In genomic region chr4:119667802-119668201, GRCh38 we compare ENCODE assay signal across 16 cellular contexts. TPM values are rescaled to one million over a fixed set of nuclear protein-coding genes. Genes with fewer than 3 reads are reported as not detected.
"Had no signal": no experiment of that assay in that cellular context is flagged by ENCODE, and none has a peak within 500 bp of the region (broad histone marks: within the 10 kb centered on the region; RNA-seq: fewer than 3 reads in every experiment).

No MANE protein-coding gene starts in this region.

- H3K4me3 ChIP-seq: lung, mucosa of descending colon, psoas muscle, upper lobe of left lung had no signal

- H3K27ac Mint-ChIP-seq: activated CD4-positive, alpha-beta memory T cell treated with anti-CD3 and anti-CD28 coated beads, Interleukin-2, amount 10 ng/mL, durations not matched to agents 7 days and 5 days; activated naive CD8-positive, alpha-beta T cell treated with anti-CD3 and anti-CD28 coated beads for 36 hours; effector memory CD8-positive, alpha-beta T cell; natural killer cell treated with Interleukin-12 subunit alpha and Interleukin-12 subunit beta and Interleukin-15 and Interleukin-18, amount 100 ng/mL, for 72 hours had no signal

- H3K4me1 ChIP-seq: psoas muscle had no signal

- H3K36me3 Mint-ChIP-seq: activated naive CD8-positive, alpha-beta T cell treated with anti-CD3 and anti-CD28 coated beads for 36 hours; natural killer cell treated with Interleukin-12 subunit alpha and Interleukin-12 subunit beta and Interleukin-15 and Interleukin-18, amount 100 ng/mL, for 72 hours had no signal

- H3K4me1 Mint-ChIP-seq: activated naive CD8-positive, alpha-beta T cell treated with anti-CD3 and anti-CD28 coated beads for 36 hours had no signal

- H3K9me3 Mint-ChIP-seq: activated CD4-positive, alpha-beta memory T cell treated with anti-CD3 and anti-CD28 coated beads, Interleukin-2, amount 10 ng/mL, durations not matched to agents 7 days and 5 days; activated naive CD8-positive, alpha-beta T cell treated with anti-CD3 and anti-CD28 coated beads for 36 hours; effector memory CD8-positive, alpha-beta T cell; natural killer cell treated with Interleukin-12 subunit alpha and Interleukin-12 subunit beta and Interleukin-15 and Interleukin-18, amount 100 ng/mL, for 72 hours had no signal

- H3K27me3 ChIP-seq: brain microvascular endothelial cell, upper lobe of left lung had no signal

- H3K4me3 Mint-ChIP-seq: activated CD4-positive, alpha-beta memory T cell treated with anti-CD3 and anti-CD28 coated beads, Interleukin-2, amount 10 ng/mL, durations not matched to agents 7 days and 5 days; activated naive CD8-positive, alpha-beta T cell treated with anti-CD3 and anti-CD28 coated beads for 36 hours; effector memory CD8-positive, alpha-beta T cell; natural killer cell treated with Interleukin-12 subunit alpha and Interleukin-12 subunit beta and Interleukin-15 and Interleukin-18, amount 100 ng/mL, for 72 hours had no signal

- H3K27ac ChIP-seq: brain microvascular endothelial cell, psoas muscle had no signal

- DNase-seq: activated CD4-positive, alpha-beta memory T cell treated with anti-CD3 and anti-CD28 coated beads, Interleukin-2, amount 10 ng/mL, durations not matched to agents 7 days and 5 days; activated gamma-delta T cell treated with Interleukin-2 at 50 U/mL for 16 hours; activated naive CD8-positive, alpha-beta T cell treated with anti-CD3 and anti-CD28 coated beads for 36 hours; activated T-cell treated with anti-CD3 and anti-CD28 coated beads, Interleukin-2, amount 50 U/mL, for 48 hours; brain microvascular endothelial cell; effector memory CD8-positive, alpha-beta T cell; hypothalamus; mucosa of descending colon; occipital lobe; psoas muscle; stimulated activated CD4-positive, alpha-beta T cell treated with anti-CD3 and anti-CD28 coated beads, Interleukin-4, amount 100 ng/mL, for 1 hour; stimulated activated CD8-positive, alpha-beta memory T cell treated with anti-CD3 and anti-CD28 coated beads, Interleukin-4, amount 100 ng/mL, for 48 hours; stimulated activated naive CD8-positive, alpha-beta T cell treated with anti-CD3 and anti-CD28 coated beads, Interleukin-15, Interleukin-2, amounts not matched to agents 100 U/mL and 50 U/mL, for 24 hours; upper lobe of left lung had no signal

- H3K9me3 ChIP-seq: mucosa of descending colon, psoas muscle, upper lobe of left lung had no signal

- H3K36me3 ChIP-seq: brain microvascular endothelial cell, upper lobe of left lung had no signal

RNA-seq across cellular contexts. Expression of gene PDE5A, which starts 39.2 kb away (rescaled TPM):
- total RNA-seq: activated naive CD8-positive, alpha-beta T cell treated with anti-CD3 and anti-CD28 coated beads for 36 hours had no signal
